In the genomic region with DNA sequence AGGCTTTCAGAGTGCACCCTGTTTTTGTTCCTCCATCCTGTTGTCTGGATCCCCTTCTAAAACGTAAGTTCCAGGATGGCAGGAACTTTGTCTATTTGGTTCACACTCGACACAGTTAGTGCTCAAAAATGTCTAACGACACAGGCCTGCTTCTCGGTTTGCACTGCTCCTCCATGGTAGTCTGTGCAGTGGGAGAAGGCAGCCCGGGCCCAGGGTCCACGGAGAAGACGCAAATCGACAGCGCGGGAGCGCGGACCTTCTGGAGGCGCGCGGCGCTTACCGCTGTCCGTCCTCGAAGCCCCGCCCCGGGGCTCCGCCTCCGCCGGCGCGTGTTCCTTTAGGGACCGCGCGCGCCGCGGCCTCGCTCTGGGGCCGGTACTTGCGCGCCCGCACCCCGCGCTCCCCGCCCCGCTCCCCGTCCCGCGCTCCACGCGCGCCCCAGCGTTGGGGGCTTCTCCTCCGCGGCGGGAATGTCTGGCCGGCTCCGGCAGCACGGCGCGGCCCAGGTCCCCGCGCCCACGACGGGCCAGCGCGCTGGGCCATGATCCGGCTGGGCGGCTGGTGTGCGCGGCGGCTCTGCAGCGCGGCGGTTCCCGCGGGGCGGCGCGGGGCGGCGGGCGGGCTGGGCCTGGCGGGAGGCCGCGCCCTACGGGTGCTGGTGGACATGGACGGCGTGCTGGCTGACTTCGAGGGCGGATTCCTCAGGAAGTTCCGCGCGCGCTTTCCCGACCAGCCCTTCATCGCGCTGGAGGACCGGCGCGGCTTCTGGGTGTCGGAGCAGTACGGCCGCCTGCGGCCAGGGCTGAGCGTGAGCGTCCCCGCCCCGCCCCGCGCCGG, we compare ENCODE assay signal across 8 cellular contexts. TPM values are rescaled to one million over a fixed set of nuclear protein-coding genes. Genes with fewer than 3 reads are reported as not detected.
DNase-seq lines count a peak whose midpoint lies in the region; ATAC-seq and TF ChIP-seq lines count a peak whose summit lies in the region.

Gene NT5M (plus strand): TSS at position 364 of the 837 bp plus-strand sequence. CDS start 178 bp downstream, at position 542.

- H3K4me3 Mint-ChIP-seq in Caco-2 (ENCODE audit: unreplicated experiment): peak within 1 kb of the TSS; percentile 85
- H3K4me3 Mint-ChIP-seq in activated naive CD4-positive, alpha-beta T cell treated with anti-CD3 and anti-CD28 coated beads, Interleukin-2, amount 50 U/mL, for 24 hours: peak within 1 kb of the TSS; percentile 92

- H3K27ac ChIP-seq in ovary: peak within 1 kb of the TSS; percentile 2 to 67
- H3K27ac ChIP-seq in tibial artery: peak within 1 kb of the TSS; percentile 54 to 75

- H3K9me3 ChIP-seq in Caco-2 (no peaks in the 10 kb centered on the region), ovary (no peaks in the 10 kb centered on the region), tibial artery (no peaks in the 10 kb centered on the region)

- no peaks in the 10 kb centered on the region for H3K36me3 Mint-ChIP-seq in Caco-2 (ENCODE audit: insufficient read depth, unreplicated experiment)
- no peaks in the 10 kb centered on the region for H3K36me3 Mint-ChIP-seq in activated naive CD4-positive, alpha-beta T cell treated with anti-CD3 and anti-CD28 coated beads, Interleukin-2, amount 50 U/mL, for 24 hours

- H3K36me3 ChIP-seq in Caco-2 (ENCODE audit: control insufficient read depth, insufficient read depth, low read length) (no peaks in the 10 kb centered on the region), ovary (no peaks in the 10 kb centered on the region), tibial artery (no peaks in the 10 kb centered on the region)

- CTCF ChIA-PET in Caco-2 (lab: Charles Lee): interaction anchor here (0.7 kb wide), 1 partner anchor 896 kb away, joined by 7 read pairs; no protein-coding TSS in a partner anchor

- H3K4me1 ChIP-seq in Caco-2: 0 out of 2 replicates have a peak, but pooled peaks cover 6% of the 10 kb centered on the region
- no peaks in the 10 kb centered on the region for H3K4me1 ChIP-seq in ovary (ENCODE audit: insufficient read depth)
- H3K4me1 ChIP-seq in tibial artery: peaks cover 0 to 22% (median 11%) of the 10 kb centered on the region in 4 donors

- no TSS peak for BruUV-seq in Caco-2 (replicated peaks; lab: Mats Ljungman, UMichigan)

- H3K9me3 Mint-ChIP-seq in Caco-2 (ENCODE audit: unreplicated experiment): no peaks in the 10 kb centered on the region
- no peaks in the 10 kb centered on the region for H3K9me3 Mint-ChIP-seq in activated naive CD4-positive, alpha-beta T cell treated with anti-CD3 and anti-CD28 coated beads, Interleukin-2, amount 50 U/mL, for 24 hours

- no peak for TF ChIP-seq POLR2A in ovary (IDR thresholded peaks at IDR 0.05)

- in situ Hi-C loops in SK-MEL-5 (cut with HindIII; ENCODE audit: low pct_unique_long_range_greater_than_20kb, low sequenced_read_pairs): no loop called here

- H3K27me3 ChIP-seq in Caco-2 (replicated peaks; ENCODE audit: control insufficient read depth, insufficient read depth, low read length) (no peaks in the 10 kb centered on the region; the same call in 1 of the 2 replicates), ovary (no peaks in the 10 kb centered on the region), tibial artery (no peaks in the 10 kb centered on the region)

- DNase-seq in Caco-2 (peak; percentile 65 to 83), LNCaP clone FGC (ENCODE audit: low read depth) (no peak), SK-MEL-5 (ENCODE audit: low read depth, low spot score) (peak; percentile 79), Right ventricle myocardium inferior (ENCODE audit: missing footprints) (peak; percentile 94), ovary (peak; percentile 70 to 85 (median 78)), tibial artery (peak; percentile 78 to 80)

- TF ChIP-seq CTCF in Caco-2 (IDR thresholded peaks at IDR 0.05; ENCODE audit: insufficient read depth in 1 of 2, low read depth in 1 of 2, low read length in 1 of 2, severe bottlenecking in 1 of 2, unreplicated experiment in 1 of 2) (no peak), LNCaP clone FGC (IDR thresholded peaks at IDR 0.05; ENCODE audit: control insufficient read depth, extremely low read depth, insufficient read depth) (no peak), ovary (IDR thresholded peaks at IDR 0.05) (no peak), tibial artery (IDR thresholded peaks at IDR 0.05) (no peak)

- intact Hi-C loops in Caco-2 (cut with micrococcal nuclease; ENCODE audit: unreplicated experiment): no loop called here
- intact Hi-C loops in Right ventricle myocardium inferior (cut with DNase I): no loop called here
- intact Hi-C loops in ovary (cut with DNase I): loop anchor here in 1 of 4 donors (10.0 kb wide), 1 partner anchor 158 kb away; no protein-coding TSS in a partner anchor
- intact Hi-C loops in tibial artery (cut with DNase I; ENCODE audit: low total_unique reads): no loop called here

- 0% methylated on average over 55 to 107 of the region's 107 CpGs for WGBS in ovary, 3 donors

- H3K27me3 Mint-ChIP-seq in Caco-2 (ENCODE audit: insufficient read depth, unreplicated experiment): no peaks in the 10 kb centered on the region
- no peaks in the 10 kb centered on the region for H3K27me3 Mint-ChIP-seq in activated naive CD4-positive, alpha-beta T cell treated with anti-CD3 and anti-CD28 coated beads, Interleukin-2, amount 50 U/mL, for 24 hours

- H3K4me1 Mint-ChIP-seq in Caco-2 (ENCODE audit: low read depth, unreplicated experiment): no peaks in the 10 kb centered on the region
- peaks cover 27% of the 10 kb centered on the region for H3K4me1 Mint-ChIP-seq in activated naive CD4-positive, alpha-beta T cell treated with anti-CD3 and anti-CD28 coated beads, Interleukin-2, amount 50 U/mL, for 24 hours

- TF ChIP-seq EP300 in ovary (IDR thresholded peaks at IDR 0.05): no peak

- POLR2A ChIA-PET in Caco-2 (lab: Charles Lee): no interaction called here

- peak within 1 kb of the TSS; percentile 54 for H3K4me3 ChIP-seq in Caco-2 (ENCODE audit: low read depth, low read length)
- peak within 1 kb of the TSS; percentile 58 for H3K4me3 ChIP-seq in LNCaP clone FGC (ENCODE audit: low read depth, low read length)
- peak within 1 kb of the TSS; percentile 43 for H3K4me3 ChIP-seq in ovary
- peak within 1 kb of the TSS; percentile 56 to 76 for H3K4me3 ChIP-seq in tibial artery

- no peak within 1 kb of the TSS for H3K27ac Mint-ChIP-seq in Caco-2 (ENCODE audit: unreplicated experiment)
- peak within 1 kb of the TSS; percentile 86 for H3K27ac Mint-ChIP-seq in activated naive CD4-positive, alpha-beta T cell treated with anti-CD3 and anti-CD28 coated beads, Interleukin-2, amount 50 U/mL, for 24 hours

- ATAC-seq in GM21447 (IDR thresholded peaks at IDR 0.05; ENCODE audit: unreplicated experiment) (peak; percentile 45), Right ventricle myocardium inferior (peak; percentile 90)

RNA-seq across cellular contexts. Expression of gene NT5M, which starts in this region (rescaled TPM):
- total RNA-seq in Caco-2 (2022): 0.86 and 1.3 TPM in 2 replicates
- total RNA-seq in SK-MEL-5 (2014; rRNA removed; shearing (Covaris generic)): 11.0 and 15.7 TPM in 2 replicates
- 20.2 and 24.6 TPM in 2 replicates for polyA plus RNA-seq in SK-MEL-5 (2015; cell fraction: cytosol; rRNA removed)
- polyA plus RNA-seq in SK-MEL-5 (2015; cell fraction: nucleus; rRNA removed): 52.9 and 66.9 TPM in 2 replicates
- total RNA-seq in Right ventricle myocardium inferior: 8.3 TPM
- total RNA-seq in ovary: 1 to 10 TPM; 3.8 to 6.6 (median 5.2) TPM
- polyA plus RNA-seq in ovary: 1 to 10 TPM in 1 of 2 donors, under 1 TPM in 1; 0.53 to 4.9 TPM
